In genomic region chr6:1388081-1388926, GRCh38 we compare ENCODE assay signal across 8 cellular contexts. TPM values are rescaled to one million over a fixed set of nuclear protein-coding genes. Genes with fewer than 3 reads are reported as not detected.
A peak's percentile ranks its signal among the peaks of the same experiment; 100 is the strongest.
DNase-seq lines count a peak whose midpoint lies in the region; ATAC-seq, FAIRE-seq and TF ChIP-seq lines count a peak whose summit lies in the region.

No MANE protein-coding gene starts in this region.

- WGBS in mesendoderm (ENCODE audit: extremely low coverage, insufficient coverage, low lambda C conversion rate): no CpG with 5 or more reads among the region's 22 CpGs

- H3K79me1 ChIP-seq in mesendoderm (ENCODE audit: low read length): no peaks in the 10 kb centered on the region

- no peak for ATAC-seq in stimulated activated naive CD8-positive, alpha-beta T cell treated with anti-CD3 and anti-CD28 coated beads, Interleukin-15, Interleukin-2, amounts not matched to agents 100 U/mL and 50 U/mL, for 24 hours
- ATAC-seq in GM21367 (IDR thresholded peaks at IDR 0.05; ENCODE audit: unreplicated experiment) (no peak), HG02973 (IDR thresholded peaks at IDR 0.05; ENCODE audit: unreplicated experiment) (no peak)

- H3K27me3 Mint-ChIP-seq in stimulated activated naive CD8-positive, alpha-beta T cell treated with anti-CD3 and anti-CD28 coated beads, Interleukin-15, Interleukin-2, amounts not matched to agents 100 ng/mL and 50 ng/mL, for 24 hours: peaks cover 72% of the 10 kb centered on the region
- H3K27me3 Mint-ChIP-seq in astrocyte (ENCODE audit: low read depth, unreplicated experiment): peaks cover 68% of the 10 kb centered on the region

- H3K4me3 Mint-ChIP-seq in stimulated activated naive CD8-positive, alpha-beta T cell treated with anti-CD3 and anti-CD28 coated beads, Interleukin-15, Interleukin-2, amounts not matched to agents 100 ng/mL and 50 ng/mL, for 24 hours: peak overlapping the region; percentile 54
- H3K4me3 Mint-ChIP-seq in astrocyte (ENCODE audit: unreplicated experiment): no peak overlapping the region

- H3K27ac ChIP-seq in astrocyte (ENCODE audit: low read depth, low read length) (no peak overlapping the region), mesendoderm (ENCODE audit: low read depth, low read length) (no peak overlapping the region)

- H3K4me3 ChIP-seq in astrocyte (ENCODE audit: insufficient read depth, low read depth, low read length): no peak overlapping the region
- no peak overlapping the region for H3K4me3 ChIP-seq in mesendoderm (ENCODE audit: low read length)

- H2BK15ac ChIP-seq in mesendoderm (replicated peaks; ENCODE audit: low read depth): no peak overlapping the region

- peak overlapping the region; percentile 16 for H3K18ac ChIP-seq in mesendoderm (ENCODE audit: low read length)

- DNase-seq in stimulated activated naive CD8-positive, alpha-beta T cell treated with anti-CD3 and anti-CD28 coated beads, Interleukin-15, Interleukin-2, amounts not matched to agents 100 U/mL and 50 U/mL, for 24 hours: no peak
- DNase-seq in astrocyte (ENCODE audit: low read depth) (no peak), mesendoderm (no peak), NCI-H146 treated with DMSO at 0.1 percent for 48 hours (lab: John Stamatoyannopoulos, UW; ENCODE audit: unreplicated experiment) (no peak), GDM1 (lab: John Stamatoyannopoulos, UW) (no peak)

- TF ChIP-seq CTCF in astrocyte (IDR thresholded peaks at IDR 0.05; ENCODE audit: insufficient read depth, low read depth, low read length): no peak

- H3K4me1 ChIP-seq in astrocyte (ENCODE audit: insufficient read depth, low read length): peaks cover 7% of the 10 kb centered on the region
- no peaks in the 10 kb centered on the region for H3K4me1 ChIP-seq in mesendoderm (ENCODE audit: control insufficient read depth, low read depth, low read length)

- peaks cover 21% of the 10 kb centered on the region for H3K4me1 Mint-ChIP-seq in stimulated activated naive CD8-positive, alpha-beta T cell treated with anti-CD3 and anti-CD28 coated beads, Interleukin-15, Interleukin-2, amounts not matched to agents 100 ng/mL and 50 ng/mL, for 24 hours (ENCODE audit: low read depth)
- peaks cover 6% of the 10 kb centered on the region for H3K4me1 Mint-ChIP-seq in astrocyte (ENCODE audit: low read depth, unreplicated experiment)

- no peaks in the 10 kb centered on the region for H3K79me2 ChIP-seq in astrocyte (ENCODE audit: insufficient read depth, low read length)
- H3K79me2 ChIP-seq in mesendoderm (ENCODE audit: control insufficient read depth, insufficient read depth, low read length): no peaks in the 10 kb centered on the region

- no peaks in the 10 kb centered on the region for H3K36me3 Mint-ChIP-seq in stimulated activated naive CD8-positive, alpha-beta T cell treated with anti-CD3 and anti-CD28 coated beads, Interleukin-15, Interleukin-2, amounts not matched to agents 100 ng/mL and 50 ng/mL, for 24 hours (ENCODE audit: low read depth)
- no peaks in the 10 kb centered on the region for H3K36me3 Mint-ChIP-seq in astrocyte (ENCODE audit: low read depth, unreplicated experiment)

- no peak overlapping the region for H2BK5ac ChIP-seq in mesendoderm (ENCODE audit: low read length)

- no peak overlapping the region for H2AK5ac ChIP-seq in mesendoderm (ENCODE audit: low read length)

- no peak overlapping the region for H3K4ac ChIP-seq in mesendoderm (ENCODE audit: low read depth, low read length)

- H3K4me2 ChIP-seq in astrocyte (ENCODE audit: low read length): peak overlapping the region; percentile 62
- peak overlapping the region; percentile 28 for H3K4me2 ChIP-seq in mesendoderm (ENCODE audit: low read length)

- no peak overlapping the region for H3K9ac ChIP-seq in astrocyte (ENCODE audit: low read length)
- H3K9ac ChIP-seq in mesendoderm (ENCODE audit: low read length): no peak overlapping the region

- H2AFZ ChIP-seq in astrocyte (ENCODE audit: low read depth, low read length): no peak overlapping the region

- H3K56ac ChIP-seq in mesendoderm (ENCODE audit: low read length): no peak overlapping the region

- H3K27ac Mint-ChIP-seq in stimulated activated naive CD8-positive, alpha-beta T cell treated with anti-CD3 and anti-CD28 coated beads, Interleukin-15, Interleukin-2, amounts not matched to agents 100 ng/mL and 50 ng/mL, for 24 hours: no peak overlapping the region
- H3K27ac Mint-ChIP-seq in astrocyte (ENCODE audit: unreplicated experiment): no peak overlapping the region

- no peak overlapping the region for H4K8ac ChIP-seq in mesendoderm (ENCODE audit: low read depth, low read length)

- H3K36me3 ChIP-seq in astrocyte (ENCODE audit: insufficient read depth, low read length) (no peaks in the 10 kb centered on the region), mesendoderm (ENCODE audit: control insufficient read depth, insufficient read depth, low read length) (no peaks in the 10 kb centered on the region)

- no peak overlapping the region for H3K23ac ChIP-seq in mesendoderm (ENCODE audit: low read length)

- no peak overlapping the region for H4K5ac ChIP-seq in mesendoderm (ENCODE audit: low read length)

- no peaks in the 10 kb centered on the region for H3K9me3 Mint-ChIP-seq in stimulated activated naive CD8-positive, alpha-beta T cell treated with anti-CD3 and anti-CD28 coated beads, Interleukin-15, Interleukin-2, amounts not matched to agents 100 ng/mL and 50 ng/mL, for 24 hours
- peaks cover 15% of the 10 kb centered on the region for H3K9me3 Mint-ChIP-seq in astrocyte (ENCODE audit: unreplicated experiment)

- H3K27me3 ChIP-seq in astrocyte (ENCODE audit: insufficient read depth, low read length): peaks cover 79% of the 10 kb centered on the region
- H3K27me3 ChIP-seq in mesendoderm (ENCODE audit: insufficient read depth, low read length, poor library complexity): peaks cover 75% of the 10 kb centered on the region

- no peak for FAIRE-seq in astrocyte (lab: Jason Lieb, UNC)

- H2BK120ac ChIP-seq in mesendoderm (ENCODE audit: low read depth, low read length): no peak overlapping the region

- no peaks in the 10 kb centered on the region for H3K9me3 ChIP-seq in astrocyte (ENCODE audit: insufficient read depth, low read depth, low read length)

- H4K20me1 ChIP-seq in astrocyte (ENCODE audit: insufficient read depth, low read length): peaks cover 32% of the 10 kb centered on the region

RNA-seq across cellular contexts. Expression of gene FOXF2, which starts 1.1 kb away (rescaled TPM):
- total RNA-seq in astrocyte: 0.46 and 0.61 TPM in 2 replicates
- 0.17 TPM for polyA plus RNA-seq in mesendoderm (2013, experiment 1 of 2)
- polyA plus RNA-seq in mesendoderm (2013, experiment 2 of 2): 0.13 TPM
